In the genomic region with DNA sequence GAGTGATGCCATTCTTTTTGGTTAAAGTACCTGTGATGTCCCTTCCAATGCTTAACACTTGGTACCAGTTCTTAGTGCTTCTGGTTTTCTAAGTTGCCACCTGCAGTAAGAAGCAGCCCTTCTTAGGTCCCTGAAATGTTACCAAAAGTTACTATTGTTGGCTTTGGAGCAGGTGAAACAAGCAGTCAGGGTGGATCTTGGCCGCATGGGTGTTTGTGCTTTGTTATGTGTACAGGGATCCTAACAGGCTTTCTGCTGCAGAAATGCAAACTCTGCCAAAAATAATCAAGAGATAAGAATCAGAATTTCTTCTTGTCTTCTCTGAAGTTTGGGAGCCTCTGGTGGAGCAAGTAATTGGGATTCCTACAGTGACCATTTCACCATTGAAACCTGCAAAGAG, we compare ENCODE assay signal across 23 cellular contexts.
"Had no signal": no experiment of that assay in that cellular context is flagged by ENCODE, and none has a peak within 500 bp of the region (broad histone marks: within the 10 kb centered on the region; RNA-seq: fewer than 3 reads in every experiment).

No MANE protein-coding gene starts in this region.

- H3K27me3 ChIP-seq: body of pancreas, stomach, suprapubic skin, upper lobe of left lung, vagina had no signal

- H3K4me1 ChIP-seq: body of pancreas, stomach, upper lobe of left lung, vagina had no signal

- H3K4me3 ChIP-seq: body of pancreas, stomach, suprapubic skin, upper lobe of left lung, vagina had no signal

- H3K27ac ChIP-seq: body of pancreas, epithelial cell of prostate, suprapubic skin, upper lobe of left lung, vagina had no signal

- H3K9me3 ChIP-seq: body of pancreas, stomach, suprapubic skin, upper lobe of left lung, vagina had no signal

- DNase-seq: activated CD4-positive, alpha-beta T cell treated with anti-CD3 and anti-CD28 coated beads for 4 hours; activated CD4-positive, alpha-beta T cell treated with anti-CD3 and anti-CD28 coated beads, Interleukin-2, amount 50 U/mL, for 4 hours; activated CD4-positive, CD25-positive, alpha-beta regulatory T cell; activated naive CD4-positive, alpha-beta T cell; activated T-cell treated with anti-CD3 and anti-CD28 coated beads for 4 hours; activated T-cell treated with anti-CD3 and anti-CD28 coated beads, Interleukin-2, amount 50 U/mL, for 72 hours; body of pancreas; dermis blood vessel endothelial cell; effector CD8-positive, alpha-beta T cell; head of caudate nucleus; hippocampal formation; left cardiac atrium; left ventricle myocardium superior; stimulated activated CD4-positive, alpha-beta T cell treated with anti-CD3 and anti-CD28 coated beads, Interleukin-15, amount 100 ng/mL, for 24 hours; stimulated activated CD4-positive, alpha-beta T cell treated with anti-CD3 and anti-CD28 coated beads, Interleukin-2, amount 100 ng/mL, for 24 hours; stimulated activated naive B cell treated with anti-CD40 and anti-IgM and Interleukin-4, amounts not matched to agents 10 μg/mL and 1 μg/mL and 100 μg/mL, for 72 hours; stomach; T-helper 2 cell; upper lobe of left lung had no signal

- ATAC-seq: activated naive CD4-positive, alpha-beta T cell treated with anti-CD3 and anti-CD28 coated beads, Interleukin-2, amount 50 U/mL, for 72 hours; activated T-cell treated with anti-CD3 and anti-CD28 coated beads, Interleukin-2, amount 50 U/mL, for 72 hours; body of pancreas; left cardiac atrium; left ventricle myocardium superior; stimulated activated naive B cell treated with anti-CD40 and anti-IgM and Interleukin-4, amounts not matched to agents 10 μg/mL and 1 μg/mL and 100 μg/mL, for 72 hours had no signal
